Comparison of ENCODE assay signal across 20 cellular contexts in genomic region chr22:31281733-31282132, GRCh38. TPM values are rescaled to one million over a fixed set of nuclear protein-coding genes. Genes with fewer than 3 reads are reported as not detected.
DNase-seq lines count a peak whose midpoint lies in the region; ATAC-seq and TF ChIP-seq lines count a peak whose summit lies in the region.
"Had no signal": no experiment of that assay in that cellular context is flagged by ENCODE, and none has a peak within 500 bp of the region (broad histone marks: within the 10 kb centered on the region; RNA-seq: fewer than 3 reads in every experiment).

No MANE protein-coding gene starts in this region.

- DNase-seq in T-helper 2 cell treated with Interferon-gamma antibody and Interleukin-4, amounts not matched to agents 5 μg/mL and 100 μg/mL, for 36 hours (ENCODE audit: low spot score) = no peak
- DNase-seq in T-helper 2 cell (no peak), cerebellar cortex (ENCODE audit: low spot score) (peak; percentile 50), mesothelial cell of epicardium (ENCODE audit: low spot score in 2 of 2, unreplicated experiment in 2 of 2) (no peak), COR-L47 (lab: John Stamatoyannopoulos, UW) (no peak), lower lobe of right lung (no peak), tibial artery (no peak)
- DNase-seq in CD8-positive, alpha-beta T cell = peak in 1 of 7 experiments; percentile 37
- DNase-seq: brain microvascular endothelial cell; esophagus squamous epithelium; NCI-H1694 treated with DMSO at 0.1 percent for 48 hours; NCI-H226; nephron progenitor cell; stimulated activated CD8-positive, alpha-beta memory T cell treated with anti-CD3 and anti-CD28 coated beads, Interleukin-4, amount 100 ng/mL, for 48 hours; SW 1271; thyroid gland had no signal

- H3K36me3 Mint-ChIP-seq in T-helper 2 cell treated with Interferon-gamma antibody and Interleukin-4, amounts not matched to agents 5 μg/mL and 100 μg/mL, for 36 hours (ENCODE audit: low read depth) = peaks cover 78% of the 10 kb centered on the region
- H3K36me3 Mint-ChIP-seq in CD8-positive, alpha-beta T cell = peaks cover 81% of the 10 kb centered on the region
- peaks cover 3% of the 10 kb centered on the region for H3K36me3 Mint-ChIP-seq in mesothelial cell of epicardium

- no peaks in the 10 kb centered on the region for H3K27me3 Mint-ChIP-seq in T-helper 2 cell treated with Interferon-gamma antibody and Interleukin-4, amounts not matched to agents 5 μg/mL and 100 μg/mL, for 36 hours (ENCODE audit: low read depth)
- no peaks in the 10 kb centered on the region for H3K27me3 Mint-ChIP-seq in CD8-positive, alpha-beta T cell (ENCODE audit: low read depth)
- H3K27me3 Mint-ChIP-seq in mesothelial cell of epicardium (ENCODE audit: low read depth) = no peaks in the 10 kb centered on the region
- H3K27me3 Mint-ChIP-seq: progenitor cell of endocrine pancreas had no signal

- peaks cover 64% of the 10 kb centered on the region for H3K36me3 ChIP-seq in CD8-positive, alpha-beta T cell (ENCODE audit: insufficient read depth, low read length)
- peaks cover 98% of the 10 kb centered on the region for H3K36me3 ChIP-seq in lower lobe of right lung
- peaks cover 55 to 100% (median 90%) of the 10 kb centered on the region in 3 donors for H3K36me3 ChIP-seq in tibial artery

- H3K4me1 Mint-ChIP-seq in T-helper 2 cell treated with Interferon-gamma antibody and Interleukin-4, amounts not matched to agents 5 μg/mL and 100 μg/mL, for 36 hours (ENCODE audit: low read depth) = peaks cover 62% of the 10 kb centered on the region
- H3K4me1 Mint-ChIP-seq in CD8-positive, alpha-beta T cell (ENCODE audit: low read depth) = peaks cover 95% of the 10 kb centered on the region
- no peaks in the 10 kb centered on the region for H3K4me1 Mint-ChIP-seq in mesothelial cell of epicardium

- no peak for ATAC-seq in CD8-positive, alpha-beta T cell
- no peak for ATAC-seq in lower lobe of right lung
- ATAC-seq: K562 had no signal

- no peak overlapping the region for H3K4me3 Mint-ChIP-seq in T-helper 2 cell treated with Interferon-gamma antibody and Interleukin-4, amounts not matched to agents 5 μg/mL and 100 μg/mL, for 36 hours
- peak overlapping the region; percentile 42 for H3K4me3 Mint-ChIP-seq in CD8-positive, alpha-beta T cell
- no peak overlapping the region for H3K4me3 Mint-ChIP-seq in mesothelial cell of epicardium
- H3K4me3 Mint-ChIP-seq: nephron progenitor cell had no signal

- no peaks in the 10 kb centered on the region for H3K9me3 ChIP-seq in CD8-positive, alpha-beta T cell (ENCODE audit: low read length)
- no peaks in the 10 kb centered on the region for H3K9me3 ChIP-seq in lower lobe of right lung
- no peaks in the 10 kb centered on the region for H3K9me3 ChIP-seq in tibial artery
- H3K9me3 ChIP-seq: esophagus squamous epithelium, thyroid gland had no signal

- intact Hi-C loops in CD8-positive, alpha-beta T cell (cut with DNase I, micrococcal nuclease) = no loop called here
- intact Hi-C loops in lower lobe of right lung (cut with DNase I) (no loop called here), tibial artery (cut with DNase I; ENCODE audit: low total_unique reads) (no loop called here)

- H3K27me3 ChIP-seq in CD8-positive, alpha-beta T cell (ENCODE audit: insufficient read depth, low read length) = no peaks in the 10 kb centered on the region
- H3K27me3 ChIP-seq in lower lobe of right lung (ENCODE audit: low read depth) = no peaks in the 10 kb centered on the region
- H3K27me3 ChIP-seq in tibial artery = no peaks in the 10 kb centered on the region
- H3K27me3 ChIP-seq: brain microvascular endothelial cell, esophagus squamous epithelium, thyroid gland had no signal

- no peak for TF ChIP-seq CTCF in CD8-positive, alpha-beta T cell (IDR thresholded peaks at IDR 0.05)
- no peak for TF ChIP-seq CTCF in mesothelial cell of epicardium (IDR thresholded peaks at IDR 0.05; ENCODE audit: unreplicated experiment)
- no peak for TF ChIP-seq CTCF in lower lobe of right lung (IDR thresholded peaks at IDR 0.05)
- no peak for TF ChIP-seq CTCF in tibial artery (IDR thresholded peaks at IDR 0.05)

- H3K9me3 Mint-ChIP-seq in T-helper 2 cell treated with Interferon-gamma antibody and Interleukin-4, amounts not matched to agents 5 μg/mL and 100 μg/mL, for 36 hours = no peaks in the 10 kb centered on the region
- H3K9me3 Mint-ChIP-seq in CD8-positive, alpha-beta T cell = no peaks in the 10 kb centered on the region
- no peaks in the 10 kb centered on the region for H3K9me3 Mint-ChIP-seq in mesothelial cell of epicardium
- H3K9me3 Mint-ChIP-seq: nephron progenitor cell had no signal

- H3K27ac Mint-ChIP-seq in T-helper 2 cell treated with Interferon-gamma antibody and Interleukin-4, amounts not matched to agents 5 μg/mL and 100 μg/mL, for 36 hours = peak overlapping the region; percentile 58
- peak overlapping the region; percentile 94 for H3K27ac Mint-ChIP-seq in CD8-positive, alpha-beta T cell
- H3K27ac Mint-ChIP-seq in mesothelial cell of epicardium = peak overlapping the region; percentile 47
- H3K27ac Mint-ChIP-seq: progenitor cell of endocrine pancreas had no signal

- CTCF ChIA-PET in CD8-positive, alpha-beta T cell (lab: Charles Lee) = interaction anchor here (0.8 to 6.1 kb wide), 5 partner anchors 9 to 70 kb away, joined by 4 to 59 read pairs (median 4); partner anchors contain the start of genes LIMK2 and PIK3IP1

- H3K4me1 ChIP-seq in CD8-positive, alpha-beta T cell (ENCODE audit: insufficient read depth, low read length) = peaks cover 99% of the 10 kb centered on the region
- peaks cover 41% of the 10 kb centered on the region for H3K4me1 ChIP-seq in lower lobe of right lung
- peaks cover 0 to 4% (median 2%) of the 10 kb centered on the region in 4 donors for H3K4me1 ChIP-seq in tibial artery

- H3K27ac ChIP-seq in CD8-positive, alpha-beta T cell (ENCODE audit: low read depth, low read length) = no peak overlapping the region
- H3K27ac ChIP-seq in lower lobe of right lung = no peak overlapping the region
- H3K27ac ChIP-seq in tibial artery = no peak overlapping the region
- H3K27ac ChIP-seq: brain microvascular endothelial cell, VCaP had no signal

- no peak overlapping the region for H3K4me3 ChIP-seq in CD8-positive, alpha-beta T cell (ENCODE audit: low read depth, low read length)
- H3K4me3 ChIP-seq in lower lobe of right lung (no peak overlapping the region), tibial artery (no peak overlapping the region)
- H3K4me3 ChIP-seq: esophagus squamous epithelium, K562, lung, thyroid gland had no signal

- POLR2A ChIA-PET in CD8-positive, alpha-beta T cell (lab: Charles Lee) = interaction anchor here (0.8 to 18.7 kb wide), 9 partner anchors 8 to 312 kb away, joined by 3 to 608 read pairs (median 6); partner anchors contain the start of genes LIMK2, PIK3IP1 and TUG1

RNA-seq across cellular contexts. Expression of gene PIK3IP1, which starts 10.6 kb away (rescaled TPM):
- total RNA-seq in CD8-positive, alpha-beta T cell = 100 to 1,000 TPM; 802 to 814 TPM
- total RNA-seq in mesothelial cell of epicardium (16.9 to 19.1 TPM (median 17.4 TPM) in 3 replicates), lower lobe of right lung (54.9 TPM)

Comparison
In these comparisons a context has a peak if more than half of its experiments do, and no peak if none do; other contexts are left out.
1. RNA of gene PIK3IP1, which starts 10.6 kb away (total RNA-seq): 802 to 814 TPM in CD8-positive, alpha-beta T cell; 54.9 TPM in lower lobe of right lung (single experiment) and 16.9 to 19.1 TPM in mesothelial cell of epicardium; every median in the first group is over 10 times any median in the second.
2. Peak in every context shown above with its lines, with median percentiles within 50 percentile points of each other: H3K27ac Mint-ChIP-seq.